1 cellular context compared by ENCODE assay signal in the genomic region with DNA sequence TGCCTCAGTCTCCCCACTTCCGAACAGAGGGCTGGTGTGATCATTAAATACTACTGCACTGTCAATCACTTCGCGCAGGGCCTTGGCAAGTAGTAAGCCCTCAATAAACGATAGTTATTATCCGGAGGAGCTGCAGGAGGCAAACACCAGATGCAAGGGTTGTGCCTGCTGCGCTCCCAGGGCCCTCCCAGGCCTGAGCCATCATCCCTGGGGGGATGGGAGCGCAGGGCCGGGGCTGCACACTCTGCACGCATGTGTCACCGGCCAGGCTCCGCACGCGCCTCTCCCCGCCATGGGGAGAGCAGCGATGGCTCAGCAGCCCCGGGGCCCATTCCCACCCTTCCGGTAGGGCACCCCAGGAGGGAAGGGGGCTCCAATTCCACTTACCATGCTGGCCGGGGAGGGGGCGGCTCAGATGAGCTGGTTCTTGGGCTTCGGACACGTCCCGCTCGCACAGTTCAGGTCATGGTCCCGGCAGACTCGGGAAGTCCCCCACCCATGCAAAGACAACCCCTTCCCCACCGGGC.
TF ChIP-seq lines count a peak whose summit lies in the region.

No MANE protein-coding gene starts in this region.

TF ChIP-seq in GM12878, 131 proteins besides CTCF, POLR2A, EP300 and RAD21 (continued from another document and continues in another):
- no peak for TF ChIP-seq KAT2A (conservative IDR thresholded peaks at IDR 0.05; ENCODE audit: control insufficient read depth, low read depth, low read length)
- TF ChIP-seq ASH2L (IDR thresholded peaks at IDR 0.05; ENCODE audit: borderline replicate concordance, low read depth), result no peak
- no peak for TF ChIP-seq RCOR1 (conservative IDR thresholded peaks at IDR 0.05; ENCODE audit: low read depth, low read length)
- TF ChIP-seq ZNF207 (IDR thresholded peaks at IDR 0.05; ENCODE audit: borderline replicate concordance), result no peak
- TF ChIP-seq ETV6 (conservative IDR thresholded peaks at IDR 0.05 in 1 of 2, IDR thresholded peaks at IDR 0.05 in 1 of 2; ENCODE audit: borderline replicate concordance in 1 of 2, low read depth in 1 of 2), result no peak
- no peak for TF ChIP-seq CBX5 (IDR thresholded peaks at IDR 0.05; ENCODE audit: low read depth)
- TF ChIP-seq, protein P1, sequence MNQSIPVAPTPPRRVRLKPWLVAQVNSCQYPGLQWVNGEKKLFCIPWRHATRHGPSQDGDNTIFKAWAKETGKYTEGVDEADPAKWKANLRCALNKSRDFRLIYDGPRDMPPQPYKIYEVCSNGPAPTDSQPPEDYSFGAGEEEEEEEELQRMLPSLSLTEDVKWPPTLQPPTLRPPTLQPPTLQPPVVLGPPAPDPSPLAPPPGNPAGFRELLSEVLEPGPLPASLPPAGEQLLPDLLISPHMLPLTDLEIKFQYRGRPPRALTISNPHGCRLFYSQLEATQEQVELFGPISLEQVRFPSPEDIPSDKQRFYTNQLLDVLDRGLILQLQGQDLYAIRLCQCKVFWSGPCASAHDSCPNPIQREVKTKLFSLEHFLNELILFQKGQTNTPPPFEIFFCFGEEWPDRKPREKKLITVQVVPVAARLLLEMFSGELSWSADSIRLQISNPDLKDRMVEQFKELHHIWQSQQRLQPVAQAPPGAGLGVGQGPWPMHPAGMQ (IDR thresholded peaks at IDR 0.05; ENCODE audit: borderline replicate concordance), result no peak
- no peak for TF ChIP-seq IRF4 (IDR thresholded peaks at IDR 0.05; ENCODE audit: low read depth, low read length)
- TF ChIP-seq, protein P2, sequence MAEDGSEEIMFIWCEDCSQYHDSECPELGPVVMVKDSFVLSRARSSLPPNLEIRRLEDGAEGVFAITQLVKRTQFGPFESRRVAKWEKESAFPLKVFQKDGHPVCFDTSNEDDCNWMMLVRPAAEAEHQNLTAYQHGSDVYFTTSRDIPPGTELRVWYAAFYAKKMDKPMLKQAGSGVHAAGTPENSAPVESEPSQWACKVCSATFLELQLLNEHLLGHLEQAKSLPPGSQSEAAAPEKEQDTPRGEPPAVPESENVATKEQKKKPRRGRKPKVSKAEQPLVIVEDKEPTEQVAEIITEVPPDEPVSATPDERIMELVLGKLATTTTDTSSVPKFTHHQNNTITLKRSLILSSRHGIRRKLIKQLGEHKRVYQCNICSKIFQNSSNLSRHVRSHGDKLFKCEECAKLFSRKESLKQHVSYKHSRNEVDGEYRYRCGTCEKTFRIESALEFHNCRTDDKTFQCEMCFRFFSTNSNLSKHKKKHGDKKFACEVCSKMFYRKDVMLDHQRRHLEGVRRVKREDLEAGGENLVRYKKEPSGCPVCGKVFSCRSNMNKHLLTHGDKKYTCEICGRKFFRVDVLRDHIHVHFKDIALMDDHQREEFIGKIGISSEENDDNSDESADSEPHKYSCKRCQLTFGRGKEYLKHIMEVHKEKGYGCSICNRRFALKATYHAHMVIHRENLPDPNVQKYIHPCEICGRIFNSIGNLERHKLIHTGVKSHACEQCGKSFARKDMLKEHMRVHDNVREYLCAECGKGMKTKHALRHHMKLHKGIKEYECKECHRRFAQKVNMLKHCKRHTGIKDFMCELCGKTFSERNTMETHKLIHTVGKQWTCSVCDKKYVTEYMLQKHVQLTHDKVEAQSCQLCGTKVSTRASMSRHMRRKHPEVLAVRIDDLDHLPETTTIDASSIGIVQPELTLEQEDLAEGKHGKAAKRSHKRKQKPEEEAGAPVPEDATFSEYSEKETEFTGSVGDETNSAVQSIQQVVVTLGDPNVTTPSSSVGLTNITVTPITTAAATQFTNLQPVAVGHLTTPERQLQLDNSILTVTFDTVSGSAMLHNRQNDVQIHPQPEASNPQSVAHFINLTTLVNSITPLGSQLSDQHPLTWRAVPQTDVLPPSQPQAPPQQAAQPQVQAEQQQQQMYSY (CRISPR knock-in tag; IDR thresholded peaks at IDR 0.05), result no peak
- TF ChIP-seq, protein P3, sequence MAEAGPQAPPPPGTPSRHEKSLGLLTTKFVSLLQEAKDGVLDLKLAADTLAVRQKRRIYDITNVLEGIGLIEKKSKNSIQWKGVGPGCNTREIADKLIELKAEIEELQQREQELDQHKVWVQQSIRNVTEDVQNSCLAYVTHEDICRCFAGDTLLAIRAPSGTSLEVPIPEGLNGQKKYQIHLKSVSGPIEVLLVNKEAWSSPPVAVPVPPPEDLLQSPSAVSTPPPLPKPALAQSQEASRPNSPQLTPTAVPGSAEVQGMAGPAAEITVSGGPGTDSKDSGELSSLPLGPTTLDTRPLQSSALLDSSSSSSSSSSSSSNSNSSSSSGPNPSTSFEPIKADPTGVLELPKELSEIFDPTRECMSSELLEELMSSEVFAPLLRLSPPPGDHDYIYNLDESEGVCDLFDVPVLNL (IDR thresholded peaks at IDR 0.05; ENCODE audit: low read depth, low read length), result no peak
- no peak for TF ChIP-seq SMARCA5 (IDR thresholded peaks at IDR 0.05)
- TF ChIP-seq SPI1 (IDR thresholded peaks at IDR 0.05; ENCODE audit: borderline replicate concordance, insufficient read depth, low read depth, low read length), result no peak
- TF ChIP-seq, protein P4, sequence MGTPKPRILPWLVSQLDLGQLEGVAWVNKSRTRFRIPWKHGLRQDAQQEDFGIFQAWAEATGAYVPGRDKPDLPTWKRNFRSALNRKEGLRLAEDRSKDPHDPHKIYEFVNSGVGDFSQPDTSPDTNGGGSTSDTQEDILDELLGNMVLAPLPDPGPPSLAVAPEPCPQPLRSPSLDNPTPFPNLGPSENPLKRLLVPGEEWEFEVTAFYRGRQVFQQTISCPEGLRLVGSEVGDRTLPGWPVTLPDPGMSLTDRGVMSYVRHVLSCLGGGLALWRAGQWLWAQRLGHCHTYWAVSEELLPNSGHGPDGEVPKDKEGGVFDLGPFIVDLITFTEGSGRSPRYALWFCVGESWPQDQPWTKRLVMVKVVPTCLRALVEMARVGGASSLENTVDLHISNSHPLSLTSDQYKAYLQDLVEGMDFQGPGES (IDR thresholded peaks at IDR 0.05), result no peak
- TF ChIP-seq, protein P5, sequence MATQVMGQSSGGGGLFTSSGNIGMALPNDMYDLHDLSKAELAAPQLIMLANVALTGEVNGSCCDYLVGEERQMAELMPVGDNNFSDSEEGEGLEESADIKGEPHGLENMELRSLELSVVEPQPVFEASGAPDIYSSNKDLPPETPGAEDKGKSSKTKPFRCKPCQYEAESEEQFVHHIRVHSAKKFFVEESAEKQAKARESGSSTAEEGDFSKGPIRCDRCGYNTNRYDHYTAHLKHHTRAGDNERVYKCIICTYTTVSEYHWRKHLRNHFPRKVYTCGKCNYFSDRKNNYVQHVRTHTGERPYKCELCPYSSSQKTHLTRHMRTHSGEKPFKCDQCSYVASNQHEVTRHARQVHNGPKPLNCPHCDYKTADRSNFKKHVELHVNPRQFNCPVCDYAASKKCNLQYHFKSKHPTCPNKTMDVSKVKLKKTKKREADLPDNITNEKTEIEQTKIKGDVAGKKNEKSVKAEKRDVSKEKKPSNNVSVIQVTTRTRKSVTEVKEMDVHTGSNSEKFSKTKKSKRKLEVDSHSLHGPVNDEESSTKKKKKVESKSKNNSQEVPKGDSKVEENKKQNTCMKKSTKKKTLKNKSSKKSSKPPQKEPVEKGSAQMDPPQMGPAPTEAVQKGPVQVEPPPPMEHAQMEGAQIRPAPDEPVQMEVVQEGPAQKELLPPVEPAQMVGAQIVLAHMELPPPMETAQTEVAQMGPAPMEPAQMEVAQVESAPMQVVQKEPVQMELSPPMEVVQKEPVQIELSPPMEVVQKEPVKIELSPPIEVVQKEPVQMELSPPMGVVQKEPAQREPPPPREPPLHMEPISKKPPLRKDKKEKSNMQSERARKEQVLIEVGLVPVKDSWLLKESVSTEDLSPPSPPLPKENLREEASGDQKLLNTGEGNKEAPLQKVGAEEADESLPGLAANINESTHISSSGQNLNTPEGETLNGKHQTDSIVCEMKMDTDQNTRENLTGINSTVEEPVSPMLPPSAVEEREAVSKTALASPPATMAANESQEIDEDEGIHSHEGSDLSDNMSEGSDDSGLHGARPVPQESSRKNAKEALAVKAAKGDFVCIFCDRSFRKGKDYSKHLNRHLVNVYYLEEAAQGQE (IDR thresholded peaks at IDR 0.05; ENCODE audit: low read depth, low read length), result no peak
- TF ChIP-seq SREBF1 (IDR thresholded peaks at IDR 0.05; ENCODE audit: low read length), result no peak
- TF ChIP-seq, protein P6, sequence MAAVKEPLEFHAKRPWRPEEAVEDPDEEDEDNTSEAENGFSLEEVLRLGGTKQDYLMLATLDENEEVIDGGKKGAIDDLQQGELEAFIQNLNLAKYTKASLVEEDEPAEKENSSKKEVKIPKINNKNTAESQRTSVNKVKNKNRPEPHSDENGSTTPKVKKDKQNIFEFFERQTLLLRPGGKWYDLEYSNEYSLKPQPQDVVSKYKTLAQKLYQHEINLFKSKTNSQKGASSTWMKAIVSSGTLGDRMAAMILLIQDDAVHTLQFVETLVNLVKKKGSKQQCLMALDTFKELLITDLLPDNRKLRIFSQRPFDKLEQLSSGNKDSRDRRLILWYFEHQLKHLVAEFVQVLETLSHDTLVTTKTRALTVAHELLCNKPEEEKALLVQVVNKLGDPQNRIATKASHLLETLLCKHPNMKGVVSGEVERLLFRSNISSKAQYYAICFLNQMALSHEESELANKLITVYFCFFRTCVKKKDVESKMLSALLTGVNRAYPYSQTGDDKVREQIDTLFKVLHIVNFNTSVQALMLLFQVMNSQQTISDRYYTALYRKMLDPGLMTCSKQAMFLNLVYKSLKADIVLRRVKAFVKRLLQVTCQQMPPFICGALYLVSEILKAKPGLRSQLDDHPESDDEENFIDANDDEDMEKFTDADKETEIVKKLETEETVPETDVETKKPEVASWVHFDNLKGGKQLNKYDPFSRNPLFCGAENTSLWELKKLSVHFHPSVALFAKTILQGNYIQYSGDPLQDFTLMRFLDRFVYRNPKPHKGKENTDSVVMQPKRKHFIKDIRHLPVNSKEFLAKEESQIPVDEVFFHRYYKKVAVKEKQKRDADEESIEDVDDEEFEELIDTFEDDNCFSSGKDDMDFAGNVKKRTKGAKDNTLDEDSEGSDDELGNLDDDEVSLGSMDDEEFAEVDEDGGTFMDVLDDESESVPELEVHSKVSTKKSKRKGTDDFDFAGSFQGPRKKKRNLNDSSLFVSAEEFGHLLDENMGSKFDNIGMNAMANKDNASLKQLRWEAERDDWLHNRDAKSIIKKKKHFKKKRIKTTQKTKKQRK (IDR thresholded peaks at IDR 0.05; ENCODE audit: low read depth, low read length), result no peak
- TF ChIP-seq, protein P7, sequence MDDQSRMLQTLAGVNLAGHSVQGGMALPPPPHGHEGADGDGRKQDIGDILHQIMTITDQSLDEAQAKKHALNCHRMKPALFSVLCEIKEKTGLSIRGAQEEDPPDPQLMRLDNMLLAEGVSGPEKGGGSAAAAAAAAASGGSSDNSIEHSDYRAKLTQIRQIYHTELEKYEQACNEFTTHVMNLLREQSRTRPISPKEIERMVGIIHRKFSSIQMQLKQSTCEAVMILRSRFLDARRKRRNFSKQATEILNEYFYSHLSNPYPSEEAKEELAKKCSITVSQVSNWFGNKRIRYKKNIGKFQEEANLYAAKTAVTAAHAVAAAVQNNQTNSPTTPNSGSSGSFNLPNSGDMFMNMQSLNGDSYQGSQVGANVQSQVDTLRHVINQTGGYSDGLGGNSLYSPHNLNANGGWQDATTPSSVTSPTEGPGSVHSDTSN (IDR thresholded peaks at IDR 0.05; ENCODE audit: insufficient replicate concordance, low read depth, low read length), result peak; percentile 53
- 0 out of 2 replicates have a peak, but pooled peaks have one; percentile 13 for TF ChIP-seq GATAD2B (conservative IDR thresholded peaks at IDR 0.05; ENCODE audit: low read depth)
- TF ChIP-seq YY1 (IDR thresholded peaks at IDR 0.05; ENCODE audit: low read depth, low read length), result peak; percentile 53; the same call in 1 of the 2 replicates
- TF ChIP-seq, protein P8, sequence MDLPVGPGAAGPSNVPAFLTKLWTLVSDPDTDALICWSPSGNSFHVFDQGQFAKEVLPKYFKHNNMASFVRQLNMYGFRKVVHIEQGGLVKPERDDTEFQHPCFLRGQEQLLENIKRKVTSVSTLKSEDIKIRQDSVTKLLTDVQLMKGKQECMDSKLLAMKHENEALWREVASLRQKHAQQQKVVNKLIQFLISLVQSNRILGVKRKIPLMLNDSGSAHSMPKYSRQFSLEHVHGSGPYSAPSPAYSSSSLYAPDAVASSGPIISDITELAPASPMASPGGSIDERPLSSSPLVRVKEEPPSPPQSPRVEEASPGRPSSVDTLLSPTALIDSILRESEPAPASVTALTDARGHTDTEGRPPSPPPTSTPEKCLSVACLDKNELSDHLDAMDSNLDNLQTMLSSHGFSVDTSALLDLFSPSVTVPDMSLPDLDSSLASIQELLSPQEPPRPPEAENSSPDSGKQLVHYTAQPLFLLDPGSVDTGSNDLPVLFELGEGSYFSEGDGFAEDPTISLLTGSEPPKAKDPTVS (IDR thresholded peaks at IDR 0.05; ENCODE audit: low read depth, low read length), result no peak
- TF ChIP-seq, protein P9, sequence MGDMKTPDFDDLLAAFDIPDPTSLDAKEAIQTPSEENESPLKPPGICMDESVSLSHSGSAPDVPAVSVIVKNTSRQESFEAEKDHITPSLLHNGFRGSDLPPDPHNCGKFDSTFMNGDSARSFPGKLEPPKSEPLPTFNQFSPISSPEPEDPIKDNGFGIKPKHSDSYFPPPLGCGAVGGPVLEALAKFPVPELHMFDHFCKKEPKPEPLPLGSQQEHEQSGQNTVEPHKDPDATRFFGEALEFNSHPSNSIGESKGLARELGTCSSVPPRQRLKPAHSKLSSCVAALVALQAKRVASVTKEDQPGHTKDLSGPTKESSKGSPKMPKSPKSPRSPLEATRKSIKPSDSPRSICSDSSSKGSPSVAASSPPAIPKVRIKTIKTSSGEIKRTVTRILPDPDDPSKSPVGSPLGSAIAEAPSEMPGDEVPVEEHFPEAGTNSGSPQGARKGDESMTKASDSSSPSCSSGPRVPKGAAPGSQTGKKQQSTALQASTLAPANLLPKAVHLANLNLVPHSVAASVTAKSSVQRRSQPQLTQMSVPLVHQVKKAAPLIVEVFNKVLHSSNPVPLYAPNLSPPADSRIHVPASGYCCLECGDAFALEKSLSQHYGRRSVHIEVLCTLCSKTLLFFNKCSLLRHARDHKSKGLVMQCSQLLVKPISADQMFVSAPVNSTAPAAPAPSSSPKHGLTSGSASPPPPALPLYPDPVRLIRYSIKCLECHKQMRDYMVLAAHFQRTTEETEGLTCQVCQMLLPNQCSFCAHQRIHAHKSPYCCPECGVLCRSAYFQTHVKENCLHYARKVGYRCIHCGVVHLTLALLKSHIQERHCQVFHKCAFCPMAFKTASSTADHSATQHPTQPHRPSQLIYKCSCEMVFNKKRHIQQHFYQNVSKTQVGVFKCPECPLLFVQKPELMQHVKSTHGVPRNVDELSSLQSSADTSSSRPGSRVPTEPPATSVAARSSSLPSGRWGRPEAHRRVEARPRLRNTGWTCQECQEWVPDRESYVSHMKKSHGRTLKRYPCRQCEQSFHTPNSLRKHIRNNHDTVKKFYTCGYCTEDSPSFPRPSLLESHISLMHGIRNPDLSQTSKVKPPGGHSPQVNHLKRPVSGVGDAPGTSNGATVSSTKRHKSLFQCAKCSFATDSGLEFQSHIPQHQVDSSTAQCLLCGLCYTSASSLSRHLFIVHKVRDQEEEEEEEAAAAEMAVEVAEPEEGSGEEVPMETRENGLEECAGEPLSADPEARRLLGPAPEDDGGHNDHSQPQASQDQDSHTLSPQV (IDR thresholded peaks at IDR 0.05), result no peak
- TF ChIP-seq SIX5 (IDR thresholded peaks at IDR 0.05; ENCODE audit: low read depth, low read length, severe bottlenecking), result no peak
- no peak for TF ChIP-seq HDAC6 (IDR thresholded peaks at IDR 0.05; ENCODE audit: unreplicated experiment)
- no peak; the same call in 1 of the 2 replicates for TF ChIP-seq POLR2AphosphoS2 (IDR thresholded peaks at IDR 0.05; ENCODE audit: low read depth, low read length)
- TF ChIP-seq, protein P10, sequence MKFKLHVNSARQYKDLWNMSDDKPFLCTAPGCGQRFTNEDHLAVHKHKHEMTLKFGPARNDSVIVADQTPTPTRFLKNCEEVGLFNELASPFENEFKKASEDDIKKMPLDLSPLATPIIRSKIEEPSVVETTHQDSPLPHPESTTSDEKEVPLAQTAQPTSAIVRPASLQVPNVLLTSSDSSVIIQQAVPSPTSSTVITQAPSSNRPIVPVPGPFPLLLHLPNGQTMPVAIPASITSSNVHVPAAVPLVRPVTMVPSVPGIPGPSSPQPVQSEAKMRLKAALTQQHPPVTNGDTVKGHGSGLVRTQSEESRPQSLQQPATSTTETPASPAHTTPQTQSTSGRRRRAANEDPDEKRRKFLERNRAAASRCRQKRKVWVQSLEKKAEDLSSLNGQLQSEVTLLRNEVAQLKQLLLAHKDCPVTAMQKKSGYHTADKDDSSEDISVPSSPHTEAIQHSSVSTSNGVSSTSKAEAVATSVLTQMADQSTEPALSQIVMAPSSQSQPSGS (IDR thresholded peaks at IDR 0.05; ENCODE audit: low read length), result no peak
